Comparison of ENCODE assay signal across 12 cellular contexts in genomic region chr12:47824629-47825028, GRCh38. TPM values are rescaled to one million over a fixed set of nuclear protein-coding genes. Genes with fewer than 3 reads are reported as not detected.
DNase-seq lines count a peak whose midpoint lies in the region; ATAC-seq, FAIRE-seq and TF ChIP-seq lines count a peak whose summit lies in the region.
"Had no signal": no experiment of that assay in that cellular context is flagged by ENCODE, and none has a peak within 500 bp of the region (broad histone marks: within the 10 kb centered on the region; RNA-seq: fewer than 3 reads in every experiment).

No MANE protein-coding gene starts in this region.

- no peaks in the 10 kb centered on the region for H3K9me3 ChIP-seq in stomach smooth muscle (ENCODE audit: control insufficient read depth in 2 of 2, low read length in 2 of 2)
- no peaks in the 10 kb centered on the region for H3K9me3 ChIP-seq in SJCRH30 (replicated peaks)

- peaks cover 4% of the 10 kb centered on the region for H3K36me3 Mint-ChIP-seq in activated CD4-positive, alpha-beta T cell treated with anti-CD3 and anti-CD28 coated beads, Interleukin-2, amount 10 ng/mL, durations not matched to agents 24 days and 14 days (ENCODE audit: low read depth)
- peaks cover 2% of the 10 kb centered on the region for H3K36me3 Mint-ChIP-seq in T-helper 2 cell treated with Interferon-gamma antibody and Interleukin-4, amounts not matched to agents 5 μg/mL and 100 μg/mL, for 36 hours (ENCODE audit: low read depth)

- intact Hi-C loops in activated CD4-positive, alpha-beta T cell treated with anti-CD3 and anti-CD28 coated beads, Interleukin-2, amount 10 ng/mL, durations not matched to agents 24 days and 14 days (cut with micrococcal nuclease): no loop called here

- H3K4me1 ChIP-seq in stomach smooth muscle (ENCODE audit: control insufficient read depth, insufficient read depth, low read length) (peaks cover 74% of the 10 kb centered on the region), SJCRH30 (peaks cover 30% of the 10 kb centered on the region)

- peak overlapping the region; percentile 98 for H3K27ac ChIP-seq in stomach smooth muscle (ENCODE audit: low read length)
- H3K27ac ChIP-seq in SJCRH30: no peak overlapping the region

- H3K27me3 ChIP-seq in stomach smooth muscle (ENCODE audit: control insufficient read depth in 1 of 2, insufficient read depth in 2 of 2, low read length in 2 of 2) (no peaks in the 10 kb centered on the region), SJCRH30 (no peaks in the 10 kb centered on the region)

- no peak for DNase-seq in activated CD4-positive, alpha-beta T cell treated with anti-CD3 and anti-CD28 coated beads, Interleukin-2, amount 10 ng/mL, durations not matched to agents 24 days and 14 days
- DNase-seq in activated CD4-positive, alpha-beta T cell treated with anti-CD3 and anti-CD28 coated beads for 1 hour: no peak
- no peak for DNase-seq in T-helper 2 cell treated with Interferon-gamma antibody and Interleukin-4, amounts not matched to agents 5 μg/mL and 100 μg/mL, for 36 hours (ENCODE audit: low spot score)
- peak; percentile 32 for DNase-seq in kidney tubule cell (ENCODE audit: low spot score)
- no peak for DNase-seq in SJCRH30
- DNase-seq in H54 (ENCODE audit: insufficient read length, low spot score): no peak
- DNase-seq: activated CD4-positive, CD25-positive, alpha-beta regulatory T cell treated with anti-CD3 and anti-CD28 coated beads, Interleukin-2, amount 50 U/mL, for 72 hours; GF-D8; NCI-H1694 treated with DMSO at 0.1 percent for 48 hours had no signal

- H3K4me3 Mint-ChIP-seq in activated CD4-positive, alpha-beta T cell treated with anti-CD3 and anti-CD28 coated beads, Interleukin-2, amount 10 ng/mL, durations not matched to agents 24 days and 14 days: peak overlapping the region; percentile 47
- H3K4me3 Mint-ChIP-seq in T-helper 2 cell treated with Interferon-gamma antibody and Interleukin-4, amounts not matched to agents 5 μg/mL and 100 μg/mL, for 36 hours: peak overlapping the region; percentile 52

- no peak overlapping the region for H3K4me3 ChIP-seq in stomach smooth muscle (ENCODE audit: low read length in 2 of 2)
- no peak overlapping the region for H3K4me3 ChIP-seq in SJCRH30

- H3K36me3 ChIP-seq in stomach smooth muscle (ENCODE audit: control insufficient read depth in 2 of 2, insufficient read depth in 2 of 2, low read length in 2 of 2): no peaks in the 10 kb centered on the region
- no peaks in the 10 kb centered on the region for H3K36me3 ChIP-seq in SJCRH30

- ATAC-seq in GM21528 (IDR thresholded peaks at IDR 0.05; ENCODE audit: low FRiP score, unreplicated experiment): no peak

- H3K27me3 Mint-ChIP-seq in activated CD4-positive, alpha-beta T cell treated with anti-CD3 and anti-CD28 coated beads, Interleukin-2, amount 10 ng/mL, durations not matched to agents 24 days and 14 days: no peaks in the 10 kb centered on the region
- H3K27me3 Mint-ChIP-seq in T-helper 2 cell treated with Interferon-gamma antibody and Interleukin-4, amounts not matched to agents 5 μg/mL and 100 μg/mL, for 36 hours (ENCODE audit: low read depth): no peaks in the 10 kb centered on the region

- peaks cover 76% of the 10 kb centered on the region for H3K4me1 Mint-ChIP-seq in activated CD4-positive, alpha-beta T cell treated with anti-CD3 and anti-CD28 coated beads, Interleukin-2, amount 10 ng/mL, durations not matched to agents 24 days and 14 days
- H3K4me1 Mint-ChIP-seq in T-helper 2 cell treated with Interferon-gamma antibody and Interleukin-4, amounts not matched to agents 5 μg/mL and 100 μg/mL, for 36 hours (ENCODE audit: low read depth): peaks cover 61% of the 10 kb centered on the region

- no peak for TF ChIP-seq POLR2A in H54 (IDR thresholded peaks at IDR 0.05; ENCODE audit: low read depth, low read length)

- H3K9ac ChIP-seq in stomach smooth muscle (ENCODE audit: low read length in 2 of 2): peak overlapping the region in 1 of 2 donors; percentile 30

- no peak for FAIRE-seq in H54 (lab: Jason Lieb, UNC)
- FAIRE-seq: bronchial epithelial cell had no signal

- peaks cover 4% of the 10 kb centered on the region for H3K9me3 Mint-ChIP-seq in activated CD4-positive, alpha-beta T cell treated with anti-CD3 and anti-CD28 coated beads, Interleukin-2, amount 10 ng/mL, durations not matched to agents 24 days and 14 days
- no peaks in the 10 kb centered on the region for H3K9me3 Mint-ChIP-seq in T-helper 2 cell treated with Interferon-gamma antibody and Interleukin-4, amounts not matched to agents 5 μg/mL and 100 μg/mL, for 36 hours

- H3K27ac Mint-ChIP-seq in activated CD4-positive, alpha-beta T cell treated with anti-CD3 and anti-CD28 coated beads, Interleukin-2, amount 10 ng/mL, durations not matched to agents 24 days and 14 days: peak overlapping the region; percentile 82
- H3K27ac Mint-ChIP-seq in T-helper 2 cell treated with Interferon-gamma antibody and Interleukin-4, amounts not matched to agents 5 μg/mL and 100 μg/mL, for 36 hours: peak overlapping the region; percentile 90

RNA-seq across cellular contexts. Expression of gene HDAC7, which starts 4.9 kb away (rescaled TPM):
- total RNA-seq in activated CD4-positive, alpha-beta T cell treated with anti-CD3 and anti-CD28 coated beads, Interleukin-2, amount 10 ng/mL, durations not matched to agents 24 days and 14 days: 405 and 419 TPM in 2 replicates
- total RNA-seq in SJCRH30 (2014; rRNA removed; shearing (Covaris generic)): 34.9 and 37.1 TPM in 2 replicates

RNA-seq across cellular contexts. Expression of gene SLC48A1, which starts 51.6 kb away (rescaled TPM):
- total RNA-seq in activated CD4-positive, alpha-beta T cell treated with anti-CD3 and anti-CD28 coated beads, Interleukin-2, amount 10 ng/mL, durations not matched to agents 24 days and 14 days: 10.7 and 12.3 TPM in 2 replicates
- 1.1 and 1.4 TPM in 2 replicates for total RNA-seq in SJCRH30 (2014; rRNA removed; shearing (Covaris generic))

Comparison
In these comparisons a context has a peak if more than half of its experiments do, and no peak if none do; other contexts are left out.
1. RNA of gene HDAC7, which starts 4.9 kb away (total RNA-seq): 405 to 419 TPM in activated CD4-positive, alpha-beta T cell treated with anti-CD3 and anti-CD28 coated beads, Interleukin-2, amount 10 ng/mL, durations not matched to agents 24 days and 14 days; 34.9 to 37.1 TPM in SJCRH30; every median in the first group is over 10 times any median in the second.